Comparison of ENCODE assay signal across 20 cellular contexts in the genomic region with DNA sequence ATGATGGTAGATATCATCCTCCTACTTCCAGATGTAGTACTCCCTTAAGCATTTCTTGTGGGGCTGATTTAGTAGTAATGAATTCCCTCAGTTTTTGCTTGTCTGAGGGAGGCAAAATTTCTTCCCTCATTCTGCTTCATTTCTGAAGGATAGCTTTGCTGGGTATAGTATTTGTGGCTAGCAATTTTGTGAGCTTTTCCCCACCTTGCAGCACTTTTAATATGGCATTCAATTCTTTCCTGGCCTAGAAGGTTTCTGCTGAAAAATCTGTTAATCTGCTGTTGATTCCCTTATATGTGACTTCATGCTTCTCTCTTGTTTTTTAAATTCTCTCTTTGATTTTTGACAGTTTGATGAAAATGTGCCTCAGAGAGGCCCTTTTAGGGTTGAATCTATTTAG. TPM values are rescaled to one million over a fixed set of nuclear protein-coding genes. Genes with fewer than 3 reads are reported as not detected.
DNase-seq lines count a peak whose midpoint lies in the region; ATAC-seq and TF ChIP-seq lines count a peak whose summit lies in the region.
"Had no signal": no experiment of that assay in that cellular context is flagged by ENCODE, and none has a peak within 500 bp of the region (broad histone marks: within the 10 kb centered on the region; RNA-seq: fewer than 3 reads in every experiment).

No MANE protein-coding gene starts in this region.

- H3K36me3 Mint-ChIP-seq in chondrocyte (ENCODE audit: low read depth) (peaks cover 40% of the 10 kb centered on the region), endodermal cell (ENCODE audit: low read depth) (peaks cover 9% of the 10 kb centered on the region)

- H3K4me3 ChIP-seq in HEK293 (ENCODE audit: low read depth, low read length) (no peak overlapping the region), adipocyte (ENCODE audit: low read length) (peak overlapping the region; percentile 49), endodermal cell (ENCODE audit: low read length) (peak overlapping the region; percentile 56), upper lobe of left lung (no peak overlapping the region)

- no peak for TF ChIP-seq POLR2A in upper lobe of left lung (IDR thresholded peaks at IDR 0.05)

- H3K4me1 ChIP-seq in HEK293 (ENCODE audit: control insufficient read depth, insufficient read depth, low read length), result no peaks in the 10 kb centered on the region
- H3K4me1 ChIP-seq in adipocyte (ENCODE audit: control insufficient read depth, insufficient read depth, low read length), result no peaks in the 10 kb centered on the region
- H3K4me1 ChIP-seq in endodermal cell (ENCODE audit: control insufficient read depth, insufficient read depth, low read length), result no peaks in the 10 kb centered on the region
- H3K4me1 ChIP-seq in upper lobe of left lung, result no peaks in the 10 kb centered on the region
- H3K4me1 ChIP-seq: Caco-2 had no signal

- H3K9me3 Mint-ChIP-seq in chondrocyte (ENCODE audit: low read depth), result peaks cover 54% of the 10 kb centered on the region
- peaks cover 100% of the 10 kb centered on the region for H3K9me3 Mint-ChIP-seq in endodermal cell

- DNase-seq in adipocyte (ENCODE audit: low read depth), result no peak
- no peak for DNase-seq in chondrocyte (ENCODE audit: low spot score)
- DNase-seq in endodermal cell, result no peak
- DNase-seq in upper lobe of left lung, result no peak
- DNase-seq in iPS-NIHi7 (ENCODE audit: extremely low spot score), result no peak
- DNase-seq in activated CD4-positive, alpha-beta T cell treated with anti-CD3 and anti-CD28 coated beads, Interleukin-2, amount 50 U/mL, for 48 hours, result no peak
- DNase-seq: 8988T; ACHN; AML-193; Caco-2; Calu3; CD4-positive, alpha-beta T cell; CD8-positive, alpha-beta T cell; DMS79 treated with DMSO at 0.1 percent for 48 hours; GF-D8 had no signal

- H3K27ac ChIP-seq in HEK293 (ENCODE audit: extremely low read depth, low read depth, low read length), result no peak overlapping the region
- H3K27ac ChIP-seq in endodermal cell (ENCODE audit: low read depth, low read length), result no peak overlapping the region
- no peak overlapping the region for H3K27ac ChIP-seq in upper lobe of left lung
- H3K27ac ChIP-seq: BLaER1 treated with 17β-estradiol and CSF1 and Interleukin-3, amounts not matched to agents 10 nM and 100 nM; C4-2B had no signal

- H3K27me3 Mint-ChIP-seq in chondrocyte (ENCODE audit: low read depth), result peaks cover 4% of the 10 kb centered on the region
- H3K27me3 Mint-ChIP-seq in endodermal cell (ENCODE audit: insufficient read depth), result peaks cover 76% of the 10 kb centered on the region
- H3K27me3 Mint-ChIP-seq: B cell; CD4-positive, alpha-beta T cell had no signal

- H3K4me3 Mint-ChIP-seq in chondrocyte (ENCODE audit: unreplicated experiment) (no peak overlapping the region), endodermal cell (no peak overlapping the region)
- H3K4me3 Mint-ChIP-seq: B cell; CD4-positive, alpha-beta T cell; CD8-positive, alpha-beta T cell had no signal

- no peak for ATAC-seq in upper lobe of left lung (ENCODE audit: low FRiP score in 2 of 2)
- no peak for ATAC-seq in GM19397 (IDR thresholded peaks at IDR 0.05; ENCODE audit: unreplicated experiment)
- ATAC-seq: CD8-positive, alpha-beta T cell had no signal

- POLR2A ChIA-PET in HEK293 (lab: Yijun Ruan, JAX), result no interaction called here

- TF ChIP-seq CTCF in HEK293 (tag by site-specific recombination; IDR thresholded peaks at IDR 0.05) (no peak), chondrocyte (IDR thresholded peaks at IDR 0.05) (no peak), endodermal cell (conservative IDR thresholded peaks at IDR 0.05) (no peak), upper lobe of left lung (IDR thresholded peaks at IDR 0.05) (no peak)

- H3K27me3 ChIP-seq in adipocyte (replicated peaks; ENCODE audit: control insufficient read depth, insufficient read depth, low read length) (no peaks in the 10 kb centered on the region), endodermal cell (ENCODE audit: control insufficient read depth, insufficient read depth, low read length, poor library complexity, severe bottlenecking) (no peaks in the 10 kb centered on the region), upper lobe of left lung (no peaks in the 10 kb centered on the region)
- H3K27me3 ChIP-seq: BLaER1 treated with 17β-estradiol and CSF1 and Interleukin-3, amounts not matched to agents 10 nM and 100 nM had no signal

- CTCF ChIA-PET in HEK293 (lab: Yijun Ruan, JAX), result no interaction called here

- H3K9me3 ChIP-seq in HEK293 (ENCODE audit: control insufficient read depth, insufficient read depth, low read depth, low read length) (no peaks in the 10 kb centered on the region), adipocyte (ENCODE audit: control insufficient read depth, low read length) (peaks cover 97% of the 10 kb centered on the region), endodermal cell (ENCODE audit: control insufficient read depth, low read length) (peaks cover 96% of the 10 kb centered on the region), upper lobe of left lung (peaks cover 24 to 89% (median 54%) of the 10 kb centered on the region in 4 donors)

- H3K36me3 ChIP-seq in HEK293 (ENCODE audit: control insufficient read depth in 2 of 2, insufficient read depth in 1 of 2, low read length in 2 of 2), result no peaks in the 10 kb centered on the region
- no peaks in the 10 kb centered on the region for H3K36me3 ChIP-seq in adipocyte (ENCODE audit: control insufficient read depth, insufficient read depth, low read length, severe bottlenecking)
- no peaks in the 10 kb centered on the region for H3K36me3 ChIP-seq in endodermal cell (ENCODE audit: control insufficient read depth, insufficient read depth, low read length)
- no peaks in the 10 kb centered on the region for H3K36me3 ChIP-seq in upper lobe of left lung

- H3K27ac Mint-ChIP-seq in chondrocyte (ENCODE audit: unreplicated experiment), result peak overlapping the region; percentile 45
- no peak overlapping the region for H3K27ac Mint-ChIP-seq in endodermal cell
- H3K27ac Mint-ChIP-seq: B cell; CD4-positive, alpha-beta T cell; CD8-positive, alpha-beta T cell had no signal

- H3K9ac ChIP-seq in adipocyte (ENCODE audit: low read length) (no peak overlapping the region), endodermal cell (ENCODE audit: extremely low read depth, low read length, poor library complexity, severe bottlenecking) (no peak overlapping the region)
- H3K9ac ChIP-seq: BLaER1 treated with 17β-estradiol and CSF1 and Interleukin-3, amounts not matched to agents 10 nM and 100 nM had no signal

- no peak for TF ChIP-seq EP300 in upper lobe of left lung (IDR thresholded peaks at IDR 0.05)

- peaks cover 4% of the 10 kb centered on the region for H3K4me1 Mint-ChIP-seq in chondrocyte (ENCODE audit: low read depth)
- H3K4me1 Mint-ChIP-seq in endodermal cell, result no peaks in the 10 kb centered on the region
- H3K4me1 Mint-ChIP-seq: B cell had no signal

TF ChIP-seq in HEK293, 187 proteins besides CTCF, POLR2A, EP300 and RAD21:
- TF ChIP-seq SETDB1 (IDR thresholded peaks at IDR 0.05; ENCODE audit: insufficient read length, low read length) (peak; percentile 94), MYNN (tag by site-specific recombination; IDR thresholded peaks at IDR 0.05; ENCODE audit: borderline replicate concordance) (no peak)
- TF ChIP-seq, protein P1, sequence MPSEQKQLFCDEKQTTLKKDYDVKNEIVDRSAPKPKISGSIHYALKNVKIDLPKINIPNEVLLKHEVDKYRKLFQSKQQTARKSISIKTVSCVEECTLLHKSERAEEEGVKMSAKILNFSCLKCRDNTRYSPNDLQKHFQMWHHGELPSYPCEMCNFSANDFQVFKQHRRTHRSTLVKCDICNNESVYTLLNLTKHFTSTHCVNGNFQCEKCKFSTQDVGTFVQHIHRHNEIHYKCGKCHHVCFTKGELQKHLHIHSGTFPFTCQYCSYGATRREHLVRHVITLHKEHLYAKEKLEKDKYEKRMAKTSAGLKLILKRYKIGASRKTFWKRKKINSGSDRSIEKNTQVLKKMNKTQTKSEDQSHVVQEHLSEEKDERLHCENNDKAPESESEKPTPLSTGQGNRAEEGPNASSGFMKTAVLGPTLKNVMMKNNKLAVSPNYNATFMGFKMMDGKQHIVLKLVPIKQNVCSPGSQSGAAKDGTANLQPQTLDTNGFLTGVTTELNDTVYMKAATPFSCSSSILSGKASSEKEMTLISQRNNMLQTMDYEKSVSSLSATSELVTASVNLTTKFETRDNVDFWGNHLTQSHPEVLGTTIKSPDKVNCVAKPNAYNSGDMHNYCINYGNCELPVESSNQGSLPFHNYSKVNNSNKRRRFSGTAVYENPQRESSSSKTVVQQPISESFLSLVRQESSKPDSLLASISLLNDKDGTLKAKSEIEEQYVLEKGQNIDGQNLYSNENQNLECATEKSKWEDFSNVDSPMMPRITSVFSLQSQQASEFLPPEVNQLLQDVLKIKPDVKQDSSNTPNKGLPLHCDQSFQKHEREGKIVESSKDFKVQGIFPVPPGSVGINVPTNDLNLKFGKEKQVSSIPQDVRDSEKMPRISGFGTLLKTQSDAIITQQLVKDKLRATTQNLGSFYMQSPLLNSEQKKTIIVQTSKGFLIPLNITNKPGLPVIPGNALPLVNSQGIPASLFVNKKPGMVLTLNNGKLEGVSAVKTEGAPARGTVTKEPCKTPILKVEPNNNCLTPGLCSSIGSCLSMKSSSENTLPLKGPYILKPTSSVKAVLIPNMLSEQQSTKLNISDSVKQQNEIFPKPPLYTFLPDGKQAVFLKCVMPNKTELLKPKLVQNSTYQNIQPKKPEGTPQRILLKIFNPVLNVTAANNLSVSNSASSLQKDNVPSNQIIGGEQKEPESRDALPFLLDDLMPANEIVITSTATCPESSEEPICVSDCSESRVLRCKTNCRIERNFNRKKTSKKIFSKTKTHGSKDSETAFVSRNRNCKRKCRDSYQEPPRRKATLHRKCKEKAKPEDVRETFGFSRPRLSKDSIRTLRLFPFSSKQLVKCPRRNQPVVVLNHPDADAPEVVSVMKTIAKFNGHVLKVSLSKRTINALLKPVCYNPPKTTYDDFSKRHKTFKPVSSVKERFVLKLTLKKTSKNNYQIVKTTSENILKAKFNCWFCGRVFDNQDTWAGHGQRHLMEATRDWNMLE (tag by site-specific recombination; conservative IDR thresholded peaks at IDR 0.05; ENCODE audit: low read depth), result no peak

RNA-seq across cellular contexts. Expression of a gene that starts 50.4 kb away (rescaled TPM):
- total RNA-seq in chondrocyte, result 2.5 to 8.5 TPM (median 2.7 TPM) in 3 replicates
- total RNA-seq in endodermal cell, result 1 to 10 TPM; 5.2 to 6.9 TPM
- 0.71 TPM for polyA plus RNA-seq in endodermal cell (2013, experiment 1 of 2)
- polyA plus RNA-seq in endodermal cell (2013, experiment 2 of 2), result 0.99 TPM
- total RNA-seq in upper lobe of left lung, result 1 to 10 TPM; 1.1 to 6.3 (median 4.1) TPM

Comparison
In these comparisons a context has a peak if more than half of its experiments do, and no peak if none do; other contexts are left out.
1. H3K4me3 ChIP-seq: peak in adipocyte (single experiment) and endodermal cell (single experiment); none in HEK293 (single experiment) and upper lobe of left lung (0 of 4).